9 cellular contexts compared by ENCODE assay signal in the genomic region with DNA sequence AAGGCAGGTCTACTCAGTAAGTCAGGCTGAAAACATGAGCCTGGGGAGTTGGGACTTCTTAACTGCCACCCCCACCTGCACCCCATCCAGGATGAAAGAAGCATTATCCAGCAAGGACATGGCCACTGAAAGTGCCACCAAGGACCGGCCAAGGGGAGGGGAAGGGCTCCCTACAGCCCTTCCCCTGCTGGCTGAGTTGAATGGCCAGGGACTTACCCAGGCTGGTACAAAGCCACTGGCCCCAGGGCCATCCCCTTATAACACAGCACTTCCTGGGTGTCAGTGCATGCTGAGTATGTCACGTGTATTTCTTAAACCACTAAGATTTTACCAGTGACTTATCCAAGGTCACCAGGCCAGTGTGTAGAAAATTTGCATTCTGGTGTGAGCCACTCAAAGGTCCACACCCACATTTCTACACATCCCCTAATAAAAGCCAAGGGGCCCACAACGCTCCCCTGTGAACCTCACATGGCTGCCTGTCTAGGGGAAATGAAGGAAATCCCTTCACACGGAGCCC. TPM values are rescaled to one million over a fixed set of nuclear protein-coding genes. Genes with fewer than 3 reads are reported as not detected.
DNase-seq lines count a peak whose midpoint lies in the region; ATAC-seq and TF ChIP-seq lines count a peak whose summit lies in the region.
"Had no signal": no experiment of that assay in that cellular context is flagged by ENCODE, and none has a peak within 500 bp of the region (broad histone marks: within the 10 kb centered on the region; RNA-seq: fewer than 3 reads in every experiment).

No MANE protein-coding gene starts in this region.

- peak overlapping the region; percentile 4 for H3K27ac Mint-ChIP-seq in activated naive CD8-positive, alpha-beta T cell treated with anti-CD3 and anti-CD28 coated beads, Interleukin-2, amount 50 U/mL, for 24 hours

- no peak overlapping the region for H3K4me3 Mint-ChIP-seq in activated naive CD8-positive, alpha-beta T cell treated with anti-CD3 and anti-CD28 coated beads, Interleukin-2, amount 50 U/mL, for 24 hours

- H3K36me3 Mint-ChIP-seq in activated naive CD8-positive, alpha-beta T cell treated with anti-CD3 and anti-CD28 coated beads, Interleukin-2, amount 50 U/mL, for 24 hours (ENCODE audit: low read depth) = no peaks in the 10 kb centered on the region

- H3K9me3 Mint-ChIP-seq in activated naive CD8-positive, alpha-beta T cell treated with anti-CD3 and anti-CD28 coated beads, Interleukin-2, amount 50 U/mL, for 24 hours = no peaks in the 10 kb centered on the region

- peaks cover 56% of the 10 kb centered on the region for H3K4me1 Mint-ChIP-seq in activated naive CD8-positive, alpha-beta T cell treated with anti-CD3 and anti-CD28 coated beads, Interleukin-2, amount 50 U/mL, for 24 hours

- no peaks in the 10 kb centered on the region for H3K9me3 ChIP-seq in BE2C

- H3K4me1 ChIP-seq in BE2C = no peaks in the 10 kb centered on the region

- TF ChIP-seq CTCF in GM12865 (IDR thresholded peaks at IDR 0.05; ENCODE audit: insufficient read depth, low read depth, low read length, missing control alignments) (no peak), BE2C (IDR thresholded peaks at IDR 0.05; ENCODE audit: low read depth, low read length) (no peak)

- H3K4me3 ChIP-seq in GM12865 (ENCODE audit: low read depth, low read length) (peak overlapping the region; percentile 63), BE2C (ENCODE audit: low read depth, low read length) (no peak overlapping the region)

- H3K36me3 ChIP-seq in BE2C = no peaks in the 10 kb centered on the region

- ATAC-seq in GM19372 (IDR thresholded peaks at IDR 0.05; ENCODE audit: low read depth, unreplicated experiment) (peak; percentile 47), HG03097 (IDR thresholded peaks at IDR 0.05; ENCODE audit: low FRiP score, unreplicated experiment) (peak; percentile 40)
- peak; percentile 41 for ATAC-seq in activated naive CD8-positive, alpha-beta T cell treated with anti-CD3 and anti-CD28 coated beads, Interleukin-2, amount 50 U/mL, for 24 hours

- no peaks in the 10 kb centered on the region for H3K27me3 ChIP-seq in BE2C

- no peaks in the 10 kb centered on the region for H3K27me3 Mint-ChIP-seq in activated naive CD8-positive, alpha-beta T cell treated with anti-CD3 and anti-CD28 coated beads, Interleukin-2, amount 50 U/mL, for 24 hours

- peak; percentile 96 for DNase-seq in GM12865 (ENCODE audit: low read depth)
- no peak for DNase-seq in activated naive CD8-positive, alpha-beta T cell treated with anti-CD3 and anti-CD28 coated beads, Interleukin-2, amount 50 U/mL, for 24 hours
- no peak for DNase-seq in H4 (ENCODE audit: low spot score)
- DNase-seq in SIG-M5 (lab: John Stamatoyannopoulos, UW) = no peak
- no peak for DNase-seq in D341Med (ENCODE audit: low spot score)
- DNase-seq in BE2C = no peak
- DNase-seq: NCI-H187 treated with DMSO at 0.1 percent for 48 hours had no signal

RNA-seq across cellular contexts. Expression of gene ZFP36L1, which starts 29.3 kb away (rescaled TPM):
- total RNA-seq in H4 (2014; rRNA removed; shearing (Covaris generic)) = 27.7 and 31.0 TPM in 2 replicates
- polyA plus RNA-seq in BE2C (2012; ENCODE audit: insufficient read depth, insufficient read length, low read depth) = 0.71 TPM
